Comparison of ENCODE assay signal across 14 cellular contexts in genomic region chr11:69280994-69281393, GRCh38. TPM values are rescaled to one million over a fixed set of nuclear protein-coding genes. Genes with fewer than 3 reads are reported as not detected.
DNase-seq lines count a peak whose midpoint lies in the region; ATAC-seq and TF ChIP-seq lines count a peak whose summit lies in the region.
"Had no signal": no experiment of that assay in that cellular context is flagged by ENCODE, and none has a peak within 500 bp of the region (broad histone marks: within the 10 kb centered on the region; RNA-seq: fewer than 3 reads in every experiment).

No MANE protein-coding gene starts in this region.

- H4K20me1 ChIP-seq in GM23248 (ENCODE audit: insufficient read depth), result no peaks in the 10 kb centered on the region

- ATAC-seq in foreskin keratinocyte, result peak; percentile 84
- no peak for ATAC-seq in GM19463 (IDR thresholded peaks at IDR 0.05; ENCODE audit: unreplicated experiment)
- ATAC-seq in HG03354 (IDR thresholded peaks at IDR 0.05; ENCODE audit: poor library complexity, severe bottlenecking, unreplicated experiment), result no peak

- H3K4me1 ChIP-seq in GM23248 (ENCODE audit: insufficient read depth), result peaks cover 14% of the 10 kb centered on the region
- H3K4me1 ChIP-seq in foreskin keratinocyte, result peaks cover 7% of the 10 kb centered on the region

- in situ Hi-C loops in GM23248 (cut with MboI), result no loop called here

- no peaks in the 10 kb centered on the region for H3K36me3 ChIP-seq in GM23248 (ENCODE audit: low read depth)

- DNase-seq in GM23248 (peak; percentile 98), T1000 (lab: John Stamatoyannopoulos, UW) (peak; percentile 46), foreskin keratinocyte (peak; percentile 89 to 90), skeletal muscle cell (ENCODE audit: low read depth) (peak; percentile 69), globus pallidus (ENCODE audit: low spot score) (no peak), NCI-H1092 treated with DMSO at 0.1 percent for 48 hours (lab: John Stamatoyannopoulos, UW) (no peak)
- DNase-seq: activated CD4-positive, CD25-positive, alpha-beta regulatory T cell; activated naive CD4-positive, alpha-beta T cell treated with anti-CD3 and anti-CD28 coated beads for 36 hours; DMS79; erythroblast; naive B cell had no signal

- H2AFZ ChIP-seq in GM23248, result no peak overlapping the region

- H3K27me3 ChIP-seq in GM23248 (replicated peaks; ENCODE audit: insufficient read depth), result peaks cover 23% of the 10 kb centered on the region
- peaks cover 25% of the 10 kb centered on the region for H3K27me3 ChIP-seq in foreskin keratinocyte

- no peaks in the 10 kb centered on the region for H3K79me2 ChIP-seq in GM23248 (ENCODE audit: insufficient read depth)

- peaks cover 10% of the 10 kb centered on the region for H3F3A ChIP-seq in GM23248 (ENCODE audit: insufficient read depth)

- no peak for TF ChIP-seq CTCF in foreskin keratinocyte (conservative IDR thresholded peaks at IDR 0.05)

- H3K9me3 ChIP-seq in GM23248 (ENCODE audit: low read depth), result no peaks in the 10 kb centered on the region

- peaks cover 3% of the 10 kb centered on the region; the same call in 1 of the 2 replicates for H3K9me2 ChIP-seq in GM23248 (ENCODE audit: insufficient read depth)

- H3K27ac ChIP-seq in GM23248 (peak overlapping the region; percentile 90), foreskin keratinocyte (peak overlapping the region; percentile 56)
- H3K27ac ChIP-seq: KMS-11 had no signal

- peak overlapping the region; percentile 32; the same call in 1 of the 2 replicates for H3K4me3 ChIP-seq in GM23248
- no peak overlapping the region for H3K4me3 ChIP-seq in skeletal muscle cell (ENCODE audit: low read depth, low read length)

- peak overlapping the region; percentile 63 for H3K9ac ChIP-seq in GM23248
- H3K9ac ChIP-seq: KMS-11 had no signal

- peak overlapping the region; percentile 63 for H3K4me2 ChIP-seq in GM23248 (ENCODE audit: unreplicated experiment)
- H3K4me2 ChIP-seq: KMS-11 had no signal

- 1% methylated on average over 6 of the region's 6 CpGs for WGBS in GM23248 (ENCODE audit: low coverage in 1 of 2, low lambda C conversion rate in 2 of 2, missing lambda C conversion rate in 2 of 2), 2 experiments

RNA-seq across cellular contexts. Expression of gene MYEOV, which starts 13.0 kb away (rescaled TPM):
- 0.63 and 0.86 TPM in 2 replicates for total RNA-seq in GM23248 (2014; rRNA removed; shearing (Covaris generic))
- 7.2 and 8.7 TPM in 2 replicates for polyA plus RNA-seq in GM23248 (2016; fragmentation: Nextera tagmentation; extraction: Ambion mirVana)
- total RNA-seq in foreskin keratinocyte, result 3.0 and 5.4 TPM in 2 replicates
- polyA plus RNA-seq in foreskin keratinocyte, result 2.1 and 4.4 TPM in 2 replicates

Comparison
In these comparisons a context has a peak if more than half of its experiments do, and no peak if none do; other contexts are left out.
1. DNase-seq: peak in GM23248 (single experiment), T1000 (single experiment), foreskin keratinocyte (2 of 2) and skeletal muscle cell (single experiment); none in globus pallidus (single experiment) and NCI-H1092 treated with DMSO at 0.1 percent for 48 hours (single experiment).